Comparison of ENCODE assay signal across 9 cellular contexts in genomic region chr16:70735141-70735979, GRCh38. TPM values are rescaled to one million over a fixed set of nuclear protein-coding genes. Genes with fewer than 3 reads are reported as not detected.
A peak's percentile ranks its signal among the peaks of the same experiment; 100 is the strongest.
DNase-seq lines count a peak whose midpoint lies in the region; ATAC-seq and TF ChIP-seq lines count a peak whose summit lies in the region.
"Had no signal": no experiment of that assay in that cellular context is flagged by ENCODE, and none has a peak within 500 bp of the region (broad histone marks: within the 10 kb centered on the region; RNA-seq: fewer than 3 reads in every experiment).

No MANE protein-coding gene starts in this region.

- TF ChIP-seq CTCF in cardiac muscle cell (IDR thresholded peaks at IDR 0.05; ENCODE audit: low read depth, low read length), result no peak

- no peak for ATAC-seq in CD4-positive, CD25-positive, alpha-beta regulatory T cell (ENCODE audit: low read depth in 2 of 2)
- ATAC-seq in activated naive CD8-positive, alpha-beta T cell treated with anti-CD3 and anti-CD28 coated beads, Interleukin-2, amount 10 ng/mL, durations not matched to agents 7 days and 5 days (ENCODE audit: low read depth), result no peak
- peak; percentile 38 for ATAC-seq in sciatic nerve
- ATAC-seq in HG02588 (IDR thresholded peaks at IDR 0.05; ENCODE audit: unreplicated experiment), result no peak

- peaks cover 13% of the 10 kb centered on the region for H3K36me3 ChIP-seq in CD4-positive, CD25-positive, alpha-beta regulatory T cell (ENCODE audit: control insufficient read depth, insufficient read depth, low read length)
- peaks cover 2% of the 10 kb centered on the region for H3K36me3 ChIP-seq in cardiac muscle cell

- POLR2A ChIA-PET in activated naive CD8-positive, alpha-beta T cell treated with anti-CD3 and anti-CD28 coated beads, Interleukin-2, amount 10 ng/mL, durations not matched to agents 7 days and 5 days (lab: Charles Lee), result interaction anchor here (0.6 to 1.5 kb wide), 3 partner anchors 39 to 389 kb away, joined by 3 to 4 read pairs (median 4); partner anchors contain the start of gene DDX19A

- peaks cover 6 to 44% (median 19%) of the 10 kb centered on the region in 4 donors for H3K4me1 Mint-ChIP-seq in CD4-positive, CD25-positive, alpha-beta regulatory T cell
- peaks cover 33% of the 10 kb centered on the region for H3K4me1 Mint-ChIP-seq in activated naive CD8-positive, alpha-beta T cell treated with anti-CD3 and anti-CD28 coated beads, Interleukin-2, amount 10 ng/mL, durations not matched to agents 7 days and 5 days
- H3K4me1 Mint-ChIP-seq in activated T-helper 1 cell treated with anti-CD3 and anti-CD28 coated beads, Interleukin-12 subunit alpha, Interleukin-12 subunit beta, Interleukin-2, Interleukin-4 antibody, amounts not matched to agents 30 ng/mL and 10 ng/mL and 1 ng/mL, durations not matched to agents 14 hours and 24 hours and 36 hours (ENCODE audit: low read depth), result peaks cover 39% of the 10 kb centered on the region
- H3K4me1 Mint-ChIP-seq in immature natural killer cell, result peaks cover 22% of the 10 kb centered on the region in 2 donors

- H3K27me3 ChIP-seq in CD4-positive, CD25-positive, alpha-beta regulatory T cell (ENCODE audit: control insufficient read depth, insufficient read depth, low read length), result no peaks in the 10 kb centered on the region
- no peaks in the 10 kb centered on the region for H3K27me3 ChIP-seq in cardiac muscle cell

- intact Hi-C loops in sciatic nerve (cut with DNase I), result no loop called here
- intact Hi-C loops in activated T-helper 1 cell treated with anti-CD3 and anti-CD28 coated beads, Interleukin-12 subunit alpha, Interleukin-12 subunit beta, Interleukin-2, Interleukin-4 antibody, amounts not matched to agents 30 ng/mL and 10 ng/mL and 1 ng/mL, durations not matched to agents 14 hours and 24 hours and 36 hours (cut with micrococcal nuclease), result loop anchor here (5.0 to 10.0 kb wide), 2 partner anchors 331 to 623 kb away; partner anchors contain the start of gene PDPR

- peaks cover 26% of the 10 kb centered on the region for H3K4me1 ChIP-seq in CD4-positive, CD25-positive, alpha-beta regulatory T cell (ENCODE audit: control insufficient read depth, insufficient read depth, low read length, poor library complexity, severe bottlenecking)
- peaks cover 35% of the 10 kb centered on the region for H3K4me1 ChIP-seq in cardiac muscle cell (ENCODE audit: low read depth)

- H3K9me3 ChIP-seq in CD4-positive, CD25-positive, alpha-beta regulatory T cell (ENCODE audit: control insufficient read depth in 2 of 2, low read length in 2 of 2), result no peaks in the 10 kb centered on the region
- no peaks in the 10 kb centered on the region for H3K9me3 ChIP-seq in cardiac muscle cell (ENCODE audit: low read depth)

- peak overlapping the region in 2 of 3 donors; percentile 89 to 98 for H3K27ac Mint-ChIP-seq in CD4-positive, CD25-positive, alpha-beta regulatory T cell
- H3K27ac Mint-ChIP-seq in activated naive CD8-positive, alpha-beta T cell treated with anti-CD3 and anti-CD28 coated beads, Interleukin-2, amount 10 ng/mL, durations not matched to agents 7 days and 5 days, result peak overlapping the region; percentile 97
- no peak overlapping the region for H3K27ac Mint-ChIP-seq in activated T-helper 1 cell treated with anti-CD3 and anti-CD28 coated beads, Interleukin-12 subunit alpha, Interleukin-12 subunit beta, Interleukin-2, Interleukin-4 antibody, amounts not matched to agents 30 ng/mL and 10 ng/mL and 1 ng/mL, durations not matched to agents 14 hours and 24 hours and 36 hours
- peak overlapping the region in 1 of 6 donors; percentile 6 for H3K27ac Mint-ChIP-seq in immature natural killer cell

- no peak overlapping the region for H3K27ac ChIP-seq in CD4-positive, CD25-positive, alpha-beta regulatory T cell (ENCODE audit: insufficient read depth, low read length, poor library complexity, severe bottlenecking)
- peak overlapping the region; percentile 67 for H3K27ac ChIP-seq in cardiac muscle cell

- no peak overlapping the region for H3K4me3 ChIP-seq in CD4-positive, CD25-positive, alpha-beta regulatory T cell (ENCODE audit: low read depth, low read length)
- no peak overlapping the region for H3K4me3 ChIP-seq in cardiac muscle cell

- peaks cover 20% of the 10 kb centered on the region for H3K36me3 Mint-ChIP-seq in CD4-positive, CD25-positive, alpha-beta regulatory T cell
- peaks cover 10% of the 10 kb centered on the region for H3K36me3 Mint-ChIP-seq in activated naive CD8-positive, alpha-beta T cell treated with anti-CD3 and anti-CD28 coated beads, Interleukin-2, amount 10 ng/mL, durations not matched to agents 7 days and 5 days
- peaks cover 13% of the 10 kb centered on the region for H3K36me3 Mint-ChIP-seq in activated T-helper 1 cell treated with anti-CD3 and anti-CD28 coated beads, Interleukin-12 subunit alpha, Interleukin-12 subunit beta, Interleukin-2, Interleukin-4 antibody, amounts not matched to agents 30 ng/mL and 10 ng/mL and 1 ng/mL, durations not matched to agents 14 hours and 24 hours and 36 hours (ENCODE audit: low read depth)
- peaks cover 3 to 11% (median 10%) of the 10 kb centered on the region in 3 donors for H3K36me3 Mint-ChIP-seq in immature natural killer cell

- H3K9me3 Mint-ChIP-seq in CD4-positive, CD25-positive, alpha-beta regulatory T cell, result no peaks in the 10 kb centered on the region
- no peaks in the 10 kb centered on the region for H3K9me3 Mint-ChIP-seq in activated naive CD8-positive, alpha-beta T cell treated with anti-CD3 and anti-CD28 coated beads, Interleukin-2, amount 10 ng/mL, durations not matched to agents 7 days and 5 days
- H3K9me3 Mint-ChIP-seq in activated T-helper 1 cell treated with anti-CD3 and anti-CD28 coated beads, Interleukin-12 subunit alpha, Interleukin-12 subunit beta, Interleukin-2, Interleukin-4 antibody, amounts not matched to agents 30 ng/mL and 10 ng/mL and 1 ng/mL, durations not matched to agents 14 hours and 24 hours and 36 hours, result no peaks in the 10 kb centered on the region
- H3K9me3 Mint-ChIP-seq in immature natural killer cell, result no peaks in the 10 kb centered on the region

- no peaks in the 10 kb centered on the region for H3K27me3 Mint-ChIP-seq in CD4-positive, CD25-positive, alpha-beta regulatory T cell
- H3K27me3 Mint-ChIP-seq in activated naive CD8-positive, alpha-beta T cell treated with anti-CD3 and anti-CD28 coated beads, Interleukin-2, amount 10 ng/mL, durations not matched to agents 7 days and 5 days, result no peaks in the 10 kb centered on the region
- no peaks in the 10 kb centered on the region for H3K27me3 Mint-ChIP-seq in activated T-helper 1 cell treated with anti-CD3 and anti-CD28 coated beads, Interleukin-12 subunit alpha, Interleukin-12 subunit beta, Interleukin-2, Interleukin-4 antibody, amounts not matched to agents 30 ng/mL and 10 ng/mL and 1 ng/mL, durations not matched to agents 14 hours and 24 hours and 36 hours (ENCODE audit: insufficient read depth)
- H3K27me3 Mint-ChIP-seq in immature natural killer cell (ENCODE audit: low read depth in 3 of 3), result peaks cover 0 to 8% (median 0%) of the 10 kb centered on the region in 3 donors

- H3K4me3 Mint-ChIP-seq in CD4-positive, CD25-positive, alpha-beta regulatory T cell, result peak overlapping the region in 1 of 4 donors; percentile 39
- no peak overlapping the region for H3K4me3 Mint-ChIP-seq in activated naive CD8-positive, alpha-beta T cell treated with anti-CD3 and anti-CD28 coated beads, Interleukin-2, amount 10 ng/mL, durations not matched to agents 7 days and 5 days
- H3K4me3 Mint-ChIP-seq in activated T-helper 1 cell treated with anti-CD3 and anti-CD28 coated beads, Interleukin-12 subunit alpha, Interleukin-12 subunit beta, Interleukin-2, Interleukin-4 antibody, amounts not matched to agents 30 ng/mL and 10 ng/mL and 1 ng/mL, durations not matched to agents 14 hours and 24 hours and 36 hours, result no peak overlapping the region
- no peak overlapping the region for H3K4me3 Mint-ChIP-seq in immature natural killer cell

- DNase-seq in CD4-positive, CD25-positive, alpha-beta regulatory T cell, result no peak
- DNase-seq in activated naive CD8-positive, alpha-beta T cell treated with anti-CD3 and anti-CD28 coated beads, Interleukin-2, amount 10 ng/mL, durations not matched to agents 7 days and 5 days, result no peak
- DNase-seq in cardiac muscle cell (ENCODE audit: low read depth in 1 of 2, low spot score in 1 of 2), result peak in 1 of 2 donors; percentile 67
- no peak for DNase-seq in sciatic nerve (ENCODE audit: low spot score)
- no peak for DNase-seq in activated T-helper 1 cell treated with anti-CD3 and anti-CD28 coated beads, Interleukin-12 subunit alpha, Interleukin-12 subunit beta, Interleukin-2, Interleukin-4 antibody, amounts not matched to agents 30 ng/mL and 10 ng/mL and 1 ng/mL, durations not matched to agents 14 hours and 24 hours and 36 hours (ENCODE audit: low spot score)
- DNase-seq in COLO829 (ENCODE audit: low spot score), result no peak
- DNase-seq in immature natural killer cell, result no peak
- DNase-seq: DMS79 had no signal

RNA-seq across cellular contexts. Expression of gene MTSS2, which starts 49.5 kb away (rescaled TPM):
- total RNA-seq in CD4-positive, CD25-positive, alpha-beta regulatory T cell, result 2.9 TPM
- not detected for polyA plus RNA-seq in CD4-positive, CD25-positive, alpha-beta regulatory T cell
- total RNA-seq in activated naive CD8-positive, alpha-beta T cell treated with anti-CD3 and anti-CD28 coated beads, Interleukin-2, amount 10 ng/mL, durations not matched to agents 7 days and 5 days, result 1 to 10 TPM; 4.6 to 4.8 TPM
- total RNA-seq in cardiac muscle cell (47.2 and 82.3 TPM in 2 replicates), sciatic nerve (75.9 TPM)
- polyA plus RNA-seq in cardiac muscle cell (12.4 and 22.7 TPM in 2 replicates), immature natural killer cell (not detected)
- 2.0 and 3.5 TPM in 2 replicates for total RNA-seq in activated T-helper 1 cell treated with anti-CD3 and anti-CD28 coated beads, Interleukin-12 subunit alpha, Interleukin-12 subunit beta, Interleukin-2, Interleukin-4 antibody, amounts not matched to agents 30 ng/mL and 10 ng/mL and 1 ng/mL, durations not matched to agents 14 hours and 24 hours and 36 hours
